6 cellular contexts compared by ENCODE assay signal in the genomic region with DNA sequence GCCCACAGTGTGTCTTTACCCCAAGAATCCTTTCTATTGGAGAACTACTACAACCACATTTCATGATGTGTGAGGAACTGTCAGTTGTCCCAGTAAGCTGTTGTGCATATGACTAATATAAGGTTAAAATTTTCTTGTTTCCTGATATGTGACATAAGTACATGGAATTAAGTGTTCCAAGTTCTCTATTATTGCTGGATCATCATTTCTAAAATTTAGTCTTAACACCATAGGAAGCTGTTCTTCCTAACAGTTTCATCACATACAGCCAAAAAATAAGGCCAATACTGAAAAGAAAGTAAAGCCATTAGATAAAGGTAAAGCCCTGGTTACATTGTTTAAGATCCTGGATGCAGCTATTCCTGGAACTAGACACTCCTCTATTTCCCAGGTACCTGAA.
"Had no signal": no experiment of that assay in that cellular context is flagged by ENCODE, and none has a peak within 500 bp of the region (broad histone marks: within the 10 kb centered on the region; RNA-seq: fewer than 3 reads in every experiment).

No MANE protein-coding gene starts in this region.

- H3K4me3 ChIP-seq: K562 had no signal

- H3K27ac ChIP-seq: HL-60, KMS-11 had no signal

- H3K9ac ChIP-seq: KMS-11 had no signal

- ATAC-seq: K562 had no signal

- FAIRE-seq: HTR-8/SVneo, K562 had no signal

- H3K4me2 ChIP-seq: KMS-11 had no signal

- DNase-seq: KBM-7, KG1 had no signal
